Comparison of ENCODE assay signal across 8 cellular contexts in the genomic region with DNA sequence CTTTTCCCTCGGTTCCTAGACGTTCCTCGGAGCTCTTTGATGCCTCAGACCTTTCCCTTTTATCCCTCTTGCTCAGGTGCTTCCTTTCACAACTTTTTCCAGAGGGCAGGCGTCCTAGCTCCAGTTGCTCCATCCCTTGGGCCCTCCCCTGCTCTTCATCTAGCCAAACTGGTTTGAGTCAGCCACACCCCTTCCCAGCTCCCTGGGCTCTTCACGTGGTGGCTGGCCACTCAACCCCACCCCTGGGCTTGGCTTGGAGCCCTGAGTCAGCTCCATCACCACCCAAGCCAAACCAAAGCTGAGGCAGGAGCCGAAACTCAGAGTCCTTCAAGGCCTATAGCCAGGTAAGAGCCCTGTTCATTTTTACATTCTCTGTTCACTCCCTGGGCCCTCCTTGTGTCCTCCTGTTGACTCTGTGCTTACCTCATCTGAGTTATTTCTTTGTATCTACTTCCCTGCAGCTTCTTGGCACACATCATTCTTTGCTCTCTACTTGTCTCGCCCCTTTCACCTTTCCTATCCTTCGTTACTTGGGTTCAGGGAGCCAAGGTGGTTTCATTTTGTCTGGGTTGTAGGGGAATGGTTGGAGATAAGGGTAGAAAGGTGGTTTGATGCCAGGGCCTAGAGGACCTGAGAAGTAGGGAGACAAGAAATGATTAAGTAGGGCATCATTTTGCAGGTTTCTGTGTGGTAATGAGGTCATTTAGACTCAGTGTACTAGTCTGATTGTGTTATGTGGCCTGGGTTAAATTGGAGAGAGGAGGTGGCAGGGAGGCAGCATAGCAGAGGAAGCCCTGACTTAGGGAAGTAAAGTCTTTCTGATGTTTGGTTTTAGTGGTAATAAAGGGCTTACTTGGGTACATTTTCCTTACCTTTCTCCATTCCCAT. TPM values are rescaled to one million over a fixed set of nuclear protein-coding genes. Genes with fewer than 3 reads are reported as not detected.
DNase-seq lines count a peak whose midpoint lies in the region; ATAC-seq and TF ChIP-seq lines count a peak whose summit lies in the region.

No MANE protein-coding gene starts in this region.

- H3K27me3 ChIP-seq in foreskin keratinocyte = no peaks in the 10 kb centered on the region
- no peaks in the 10 kb centered on the region for H3K27me3 ChIP-seq in trophoblast cell (ENCODE audit: insufficient read depth, low read length)

- peak overlapping the region; percentile 21 for H2BK12ac ChIP-seq in trophoblast cell (ENCODE audit: low read length)

- H3K27ac Mint-ChIP-seq in activated CD4-positive, alpha-beta T cell treated with anti-CD3 and anti-CD28 coated beads, Interleukin-2, amount 10 ng/mL, durations not matched to agents 7 days and 5 days = peak overlapping the region; percentile 0

- H3K27ac ChIP-seq in VCaP (peak overlapping the region; percentile 57), foreskin keratinocyte (peak overlapping the region; percentile 100), trophoblast cell (ENCODE audit: low read depth, low read length) (peak overlapping the region; percentile 79)

- peak overlapping the region; percentile 50 for H3K4me3 ChIP-seq in trophoblast cell (ENCODE audit: low read depth, low read length)

- H3K4me1 ChIP-seq in foreskin keratinocyte = peaks cover 8% of the 10 kb centered on the region
- H3K4me1 ChIP-seq in trophoblast cell (ENCODE audit: control insufficient read depth in 1 of 2, insufficient read depth in 2 of 2, low read length in 2 of 2) = peaks cover 9 to 22% of the 10 kb centered on the region in 2 experiments

- no peak overlapping the region for H3K4me3 Mint-ChIP-seq in activated CD4-positive, alpha-beta T cell treated with anti-CD3 and anti-CD28 coated beads, Interleukin-2, amount 10 ng/mL, durations not matched to agents 7 days and 5 days

- H3K9me3 ChIP-seq in trophoblast cell (ENCODE audit: insufficient read depth, low read depth, low read length) = no peaks in the 10 kb centered on the region

- peaks cover 50 to 62% of the 10 kb centered on the region in 2 experiments for H3K36me3 ChIP-seq in trophoblast cell (ENCODE audit: control insufficient read depth in 1 of 2, insufficient read depth in 2 of 2, low read length in 2 of 2)

- H4K12ac ChIP-seq in trophoblast cell (ENCODE audit: low read depth, low read length) = no peak overlapping the region

- H2AFZ ChIP-seq in trophoblast cell (ENCODE audit: insufficient read depth, low read length, poor library complexity) = no peak overlapping the region

- H3K27me3 Mint-ChIP-seq in activated CD4-positive, alpha-beta T cell treated with anti-CD3 and anti-CD28 coated beads, Interleukin-2, amount 10 ng/mL, durations not matched to agents 7 days and 5 days = no peaks in the 10 kb centered on the region

- H3K23ac ChIP-seq in trophoblast cell (ENCODE audit: low read length) = no peak overlapping the region

- peaks cover 3% of the 10 kb centered on the region for H3K79me2 ChIP-seq in trophoblast cell (ENCODE audit: control insufficient read depth, insufficient read depth, low read length, poor library complexity)

- peak overlapping the region; percentile 60 for H3K4ac ChIP-seq in trophoblast cell (ENCODE audit: low read depth, low read length)

- DNase-seq in activated CD4-positive, alpha-beta T cell treated with anti-CD3 and anti-CD28 coated beads, Interleukin-2, amount 10 ng/mL, durations not matched to agents 7 days and 5 days = no peak
- no peak for DNase-seq in activated CD4-positive, alpha-beta T cell treated with anti-CD3 and anti-CD28 coated beads for 4 hours
- DNase-seq in foreskin keratinocyte = peak; percentile 94 to 97
- DNase-seq in trophoblast cell = peak; percentile 97 to 98
- no peak for DNase-seq in NCI-H187 treated with DMSO at 0.1 percent for 48 hours (lab: John Stamatoyannopoulos, UW)
- no peak for DNase-seq in germinal center (ENCODE audit: low spot score)

- WGBS in trophoblast cell (ENCODE audit: extremely low coverage, insufficient coverage, insufficient read length) = no CpG with 5 or more reads among the region's 8 CpGs

- peak overlapping the region; percentile 92 for H4K91ac ChIP-seq in trophoblast cell (ENCODE audit: low read depth, low read length)

- peak overlapping the region; percentile 82 for H2AK5ac ChIP-seq in trophoblast cell (ENCODE audit: low read length)

- peaks cover 39% of the 10 kb centered on the region for H3K36me3 Mint-ChIP-seq in activated CD4-positive, alpha-beta T cell treated with anti-CD3 and anti-CD28 coated beads, Interleukin-2, amount 10 ng/mL, durations not matched to agents 7 days and 5 days (ENCODE audit: low read depth)

- peak overlapping the region; percentile 68 for H2BK5ac ChIP-seq in trophoblast cell (ENCODE audit: low read depth, low read length, poor library complexity)

- peaks cover 8% of the 10 kb centered on the region for H3K4me1 Mint-ChIP-seq in activated CD4-positive, alpha-beta T cell treated with anti-CD3 and anti-CD28 coated beads, Interleukin-2, amount 10 ng/mL, durations not matched to agents 7 days and 5 days

- peak overlapping the region; percentile 31 for H3K18ac ChIP-seq in trophoblast cell (ENCODE audit: low read length)

- TF ChIP-seq CTCF in VCaP (conservative IDR thresholded peaks at IDR 0.05) (no peak), foreskin keratinocyte (conservative IDR thresholded peaks at IDR 0.05) (peak; percentile 13)

- H4K8ac ChIP-seq in trophoblast cell (ENCODE audit: low read depth, low read length) = peak overlapping the region; percentile 20

- H3K79me1 ChIP-seq in trophoblast cell (ENCODE audit: low read length) = peaks cover 10% of the 10 kb centered on the region

- H3K9ac ChIP-seq in trophoblast cell (ENCODE audit: low read length) = peak overlapping the region; percentile 70

- peak overlapping the region; percentile 27 for H2BK120ac ChIP-seq in trophoblast cell (ENCODE audit: insufficient read depth, low read length, poor library complexity)

- POLR2A ChIA-PET in activated CD4-positive, alpha-beta T cell treated with anti-CD3 and anti-CD28 coated beads, Interleukin-2, amount 10 ng/mL, durations not matched to agents 7 days and 5 days (lab: Charles Lee) = no interaction called here

- H3K14ac ChIP-seq in trophoblast cell (ENCODE audit: low read length) = peak overlapping the region; percentile 48

- CTCF ChIA-PET in activated CD4-positive, alpha-beta T cell treated with anti-CD3 and anti-CD28 coated beads, Interleukin-2, amount 10 ng/mL, durations not matched to agents 7 days and 5 days (lab: Charles Lee) = interaction anchor here (1.0 to 1.8 kb wide), 2 partner anchors 8 to 16 kb away, joined by 5 to 6 read pairs; no protein-coding TSS in a partner anchor

- peak overlapping the region; percentile 78 for H3K4me2 ChIP-seq in trophoblast cell (ENCODE audit: low read length)

- ATAC-seq in foreskin keratinocyte (peak; percentile 80), GM19397 (IDR thresholded peaks at IDR 0.05; ENCODE audit: unreplicated experiment) (no peak)

- no peaks in the 10 kb centered on the region for H3K9me3 Mint-ChIP-seq in activated CD4-positive, alpha-beta T cell treated with anti-CD3 and anti-CD28 coated beads, Interleukin-2, amount 10 ng/mL, durations not matched to agents 7 days and 5 days

RNA-seq across cellular contexts. Expression of gene PHKG2, which starts 7.6 kb away (rescaled TPM):
- total RNA-seq in activated CD4-positive, alpha-beta T cell treated with anti-CD3 and anti-CD28 coated beads, Interleukin-2, amount 10 ng/mL, durations not matched to agents 7 days and 5 days = 10 to 100 TPM; 41.1 to 43.4 TPM
- 18.5 and 22.1 TPM in 2 replicates for total RNA-seq in foreskin keratinocyte
- polyA plus RNA-seq in foreskin keratinocyte = 23.7 and 26.5 TPM in 2 replicates
- polyA plus RNA-seq in trophoblast cell (2013) = 109 and 119 TPM in 2 replicates

RNA-seq across cellular contexts. Expression of gene CFAP119, which starts 21.3 kb away (rescaled TPM):
- total RNA-seq in activated CD4-positive, alpha-beta T cell treated with anti-CD3 and anti-CD28 coated beads, Interleukin-2, amount 10 ng/mL, durations not matched to agents 7 days and 5 days = 1 to 10 TPM; 2.2 to 3.0 TPM
- 4.8 and 7.8 TPM in 2 replicates for total RNA-seq in foreskin keratinocyte
- polyA plus RNA-seq in foreskin keratinocyte = 9.2 and 9.6 TPM in 2 replicates
- polyA plus RNA-seq in trophoblast cell (2013) = 3.3 and 3.5 TPM in 2 replicates

RNA-seq across cellular contexts. Expression of gene RNF40, which starts 21.5 kb away (rescaled TPM):
- total RNA-seq in activated CD4-positive, alpha-beta T cell treated with anti-CD3 and anti-CD28 coated beads, Interleukin-2, amount 10 ng/mL, durations not matched to agents 7 days and 5 days = 100 to 1,000 TPM in 1 of 2 experiments, 10 to 100 TPM in 1; 81.9 to 101 TPM
- 76.4 and 77.0 TPM in 2 replicates for total RNA-seq in foreskin keratinocyte
- polyA plus RNA-seq in foreskin keratinocyte = 56.3 and 59.7 TPM in 2 replicates
- polyA plus RNA-seq in trophoblast cell (2013) = 47.8 and 52.9 TPM in 2 replicates

RNA-seq across cellular contexts. Expression of gene SRCAP, which starts 41.6 kb away (rescaled TPM):
- total RNA-seq in activated CD4-positive, alpha-beta T cell treated with anti-CD3 and anti-CD28 coated beads, Interleukin-2, amount 10 ng/mL, durations not matched to agents 7 days and 5 days = 10 to 100 TPM; 81.7 to 86.1 TPM
- total RNA-seq in foreskin keratinocyte = 16.0 TPM in 2 replicates
- polyA plus RNA-seq in foreskin keratinocyte = 0.60 and 0.96 TPM in 2 replicates
- 38.1 and 40.5 TPM in 2 replicates for polyA plus RNA-seq in trophoblast cell (2013)

RNA-seq across cellular contexts. Expression of gene ZNF629, which starts 46.4 kb away (rescaled TPM):
- total RNA-seq in activated CD4-positive, alpha-beta T cell treated with anti-CD3 and anti-CD28 coated beads, Interleukin-2, amount 10 ng/mL, durations not matched to agents 7 days and 5 days = 1 to 10 TPM; 1.4 TPM
- 15.9 and 16.9 TPM in 2 replicates for total RNA-seq in foreskin keratinocyte
- polyA plus RNA-seq in foreskin keratinocyte = 6.0 and 6.1 TPM in 2 replicates
- 10.5 and 10.7 TPM in 2 replicates for polyA plus RNA-seq in trophoblast cell (2013)

Comparison
In these comparisons a context has a peak if more than half of its experiments do, and no peak if none do; other contexts are left out.
1. DNase-seq: peak in foreskin keratinocyte (2 of 2) and trophoblast cell (2 of 2); none in activated CD4-positive, alpha-beta T cell treated with anti-CD3 and anti-CD28 coated beads, Interleukin-2, amount 10 ng/mL, durations not matched to agents 7 days and 5 days (single experiment), activated CD4-positive, alpha-beta T cell treated with anti-CD3 and anti-CD28 coated beads for 4 hours (0 of 2), NCI-H187 treated with DMSO at 0.1 percent for 48 hours (single experiment) and germinal center (single experiment).
2. Peak in every context shown above with its lines, with median percentiles within 50 percentile points of each other: H3K27ac ChIP-seq.